In genomic region chr22:43945632-43946390, GRCh38 we compare ENCODE assay signal across 9 cellular contexts. TPM values are rescaled to one million over a fixed set of nuclear protein-coding genes. Genes with fewer than 3 reads are reported as not detected.
DNase-seq lines count a peak whose midpoint lies in the region; ATAC-seq and TF ChIP-seq lines count a peak whose summit lies in the region.
"Had no signal": no experiment of that assay in that cellular context is flagged by ENCODE, and none has a peak within 500 bp of the region (broad histone marks: within the 10 kb centered on the region; RNA-seq: fewer than 3 reads in every experiment).

No MANE protein-coding gene starts in this region.

- TF ChIP-seq POLR2A in gastroesophageal sphincter (IDR thresholded peaks at IDR 0.05), result no peak
- no peak for TF ChIP-seq POLR2A in prostate gland (IDR thresholded peaks at IDR 0.05)

- H3K27me3 Mint-ChIP-seq in CD14-positive monocyte (ENCODE audit: low read depth in 3 of 3), result peaks cover 6 to 12% (median 7%) of the 10 kb centered on the region in 3 donors

- intact Hi-C loops in CD14-positive monocyte (cut with micrococcal nuclease) (no loop called here), prostate gland (cut with DNase I) (no loop called here)

- H3K4me1 ChIP-seq in HEK293 (ENCODE audit: control insufficient read depth, insufficient read depth, low read length) (no peaks in the 10 kb centered on the region), gastroesophageal sphincter (no peaks in the 10 kb centered on the region), prostate gland (replicated peaks) (no peaks in the 10 kb centered on the region)
- H3K4me1 ChIP-seq: tibial artery had no signal

- H3K4me3 ChIP-seq in HEK293 (ENCODE audit: low read depth, low read length) (no peak overlapping the region), gastroesophageal sphincter (no peak overlapping the region), prostate gland (no peak overlapping the region)
- H3K4me3 ChIP-seq: tibial artery had no signal

- WGBS in gastroesophageal sphincter (ENCODE audit: low coverage in 1 of 2), 2 donors, result 7 to 66% methylated on average over 3 to 4 of the region's 12 CpGs
- WGBS in prostate gland, result 54% methylated on average over 12 of the region's 12 CpGs

- peaks cover 2% of the 10 kb centered on the region for H3K4me1 Mint-ChIP-seq in CD14-positive monocyte

- TF ChIP-seq CTCF in CD14-positive monocyte (IDR thresholded peaks at IDR 0.05) (peak; percentile 87), HEK293 (tag by site-specific recombination; IDR thresholded peaks at IDR 0.05) (peak; percentile 89), RWPE1 (conservative IDR thresholded peaks at IDR 0.05; ENCODE audit: low read depth) (peak; percentile 53), gastroesophageal sphincter (IDR thresholded peaks at IDR 0.05) (peak in 1 of 4 experiments; percentile 48), prostate gland (IDR thresholded peaks at IDR 0.05) (peak in 3 of 4 experiments; percentile 20 to 58 (median 25))

- peaks cover 38% of the 10 kb centered on the region for H3K27me3 ChIP-seq in gastroesophageal sphincter
- H3K27me3 ChIP-seq in prostate gland (replicated peaks; ENCODE audit: insufficient read depth), result no peaks in the 10 kb centered on the region

- CTCF ChIA-PET in HEK293 (lab: Yijun Ruan, JAX), result interaction anchor here (0.5 to 11.4 kb wide), 41 partner anchors 9 to 847 kb away, joined by 3 to 109 read pairs (median 5); partner anchors contain the start of genes PNPLA3 and SAMM50
- CTCF ChIA-PET in RWPE1 (lab: Yijun Ruan, JAX), result interaction anchor here (0.5 to 1.5 kb wide), 5 partner anchors 26 to 167 kb away, joined by 3 to 6 read pairs (median 4); no protein-coding TSS in a partner anchor

- H3K9me3 Mint-ChIP-seq in CD14-positive monocyte, result peaks cover 0 to 6% (median 5%) of the 10 kb centered on the region in 7 donors

- POLR2A ChIA-PET in HEK293 (lab: Yijun Ruan, JAX), result interaction anchor here (0.7 to 2.0 kb wide), 6 partner anchors 9 to 63 kb away, joined by 3 to 18 read pairs (median 4); partner anchors contain the start of genes PNPLA3 and SAMM50
- POLR2A ChIA-PET in RWPE1 (lab: Yijun Ruan, JAX; ENCODE audit: low non-redundant PET), result no interaction called here

- ATAC-seq in gastroesophageal sphincter, result peak; percentile 46
- ATAC-seq in HG02759 (IDR thresholded peaks at IDR 0.05; ENCODE audit: unreplicated experiment), result no peak
- ATAC-seq in GM19452 (IDR thresholded peaks at IDR 0.05; ENCODE audit: unreplicated experiment), result no peak

- no peak overlapping the region for H3K27ac ChIP-seq in HEK293 (ENCODE audit: extremely low read depth, low read depth, low read length)
- no peak overlapping the region for H3K27ac ChIP-seq in RWPE1
- H3K27ac ChIP-seq in gastroesophageal sphincter, result no peak overlapping the region
- H3K27ac ChIP-seq in prostate gland, result no peak overlapping the region
- H3K27ac ChIP-seq: tibial artery had no signal

- H3K36me3 ChIP-seq in HEK293 (ENCODE audit: control insufficient read depth in 2 of 2, insufficient read depth in 1 of 2, low read length in 2 of 2), result no peaks in the 10 kb centered on the region; a peak in 1 of 3 replicates
- H3K36me3 ChIP-seq in gastroesophageal sphincter, result no peaks in the 10 kb centered on the region
- no peaks in the 10 kb centered on the region for H3K36me3 ChIP-seq in prostate gland
- H3K36me3 ChIP-seq: tibial artery had no signal

- H3K9me3 ChIP-seq in HEK293 (ENCODE audit: control insufficient read depth, insufficient read depth, low read depth, low read length), result no peaks in the 10 kb centered on the region
- H3K9me3 ChIP-seq in gastroesophageal sphincter, result peaks cover 0 to 10% (median 0%) of the 10 kb centered on the region in 3 donors
- no peaks in the 10 kb centered on the region for H3K9me3 ChIP-seq in prostate gland

- no peaks in the 10 kb centered on the region for H3K36me3 Mint-ChIP-seq in CD14-positive monocyte

- TF ChIP-seq EP300 in gastroesophageal sphincter (IDR thresholded peaks at IDR 0.05), result no peak

- DNase-seq in CD14-positive monocyte (ENCODE audit: low spot score) (no peak), RWPE1 (ENCODE audit: low spot score) (no peak), prostate gland (ENCODE audit: low spot score) (peak; percentile 31)
- peak; percentile 41 for DNase-seq in activated T-helper 9 cell treated with anti-CD3 and anti-CD28 coated beads, Interleukin-2, amount 50 U/mL, for 16 hours (ENCODE audit: low read depth)

- H3K4me3 Mint-ChIP-seq in CD14-positive monocyte, result no peak overlapping the region

- H3K27ac Mint-ChIP-seq in CD14-positive monocyte, result peak overlapping the region in 1 of 7 donors; percentile 28

TF ChIP-seq in HEK293, 187 proteins besides CTCF, POLR2A, EP300 and RAD21:
- peak; percentile 50 for TF ChIP-seq ZNF654 (tag by site-specific recombination; IDR thresholded peaks at IDR 0.05; ENCODE audit: low read depth)
- no peak for TF ChIP-seq ZNF239 (tag by site-specific recombination; IDR thresholded peaks at IDR 0.05)
- TF ChIP-seq, protein P1, sequence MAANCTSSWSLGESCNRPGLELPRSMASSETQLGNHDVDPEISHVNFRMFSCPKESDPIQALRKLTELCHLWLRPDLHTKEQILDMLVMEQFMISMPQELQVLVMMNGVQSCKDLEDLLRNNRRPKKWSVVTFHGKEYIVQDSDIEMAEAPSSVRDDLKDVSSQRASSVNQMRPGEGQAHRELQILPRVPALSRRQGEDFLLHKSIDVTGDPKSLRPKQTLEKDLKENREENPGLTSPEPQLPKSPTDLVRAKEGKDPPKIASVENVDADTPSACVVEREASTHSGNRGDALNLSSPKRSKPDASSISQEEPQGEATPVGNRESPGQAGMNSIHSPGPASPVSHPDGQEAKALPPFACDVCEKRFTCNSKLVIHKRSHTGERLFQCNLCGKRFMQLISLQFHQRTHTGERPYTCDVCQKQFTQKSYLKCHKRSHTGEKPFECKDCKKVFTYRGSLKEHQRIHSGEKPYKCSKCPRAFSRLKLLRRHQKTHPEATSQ (tag by site-specific recombination; IDR thresholded peaks at IDR 0.05), result no peak
- TF ChIP-seq ZNF132 (tag by site-specific recombination; IDR thresholded peaks at IDR 0.05; ENCODE audit: borderline replicate concordance), result no peak
- peak; percentile 54 for TF ChIP-seq ZIC2 (tag by site-specific recombination; IDR thresholded peaks at IDR 0.05)
- peak; percentile 52; the same call in 1 of the 2 replicates for TF ChIP-seq TRIM28 (IDR thresholded peaks at IDR 0.05; ENCODE audit: borderline replicate concordance, low read length)
- TF ChIP-seq, protein P2, sequence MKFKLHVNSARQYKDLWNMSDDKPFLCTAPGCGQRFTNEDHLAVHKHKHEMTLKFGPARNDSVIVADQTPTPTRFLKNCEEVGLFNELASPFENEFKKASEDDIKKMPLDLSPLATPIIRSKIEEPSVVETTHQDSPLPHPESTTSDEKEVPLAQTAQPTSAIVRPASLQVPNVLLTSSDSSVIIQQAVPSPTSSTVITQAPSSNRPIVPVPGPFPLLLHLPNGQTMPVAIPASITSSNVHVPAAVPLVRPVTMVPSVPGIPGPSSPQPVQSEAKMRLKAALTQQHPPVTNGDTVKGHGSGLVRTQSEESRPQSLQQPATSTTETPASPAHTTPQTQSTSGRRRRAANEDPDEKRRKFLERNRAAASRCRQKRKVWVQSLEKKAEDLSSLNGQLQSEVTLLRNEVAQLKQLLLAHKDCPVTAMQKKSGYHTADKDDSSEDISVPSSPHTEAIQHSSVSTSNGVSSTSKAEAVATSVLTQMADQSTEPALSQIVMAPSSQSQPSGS (tag by site-specific recombination; IDR thresholded peaks at IDR 0.05; ENCODE audit: low read depth), result peak; percentile 43
- peak; percentile 64 for TF ChIP-seq ZNF692 (tag by site-specific recombination; IDR thresholded peaks at IDR 0.05)
- TF ChIP-seq ZFP69B (tag by site-specific recombination; IDR thresholded peaks at IDR 0.05), result peak; percentile 61
- TF ChIP-seq ZNF629 (tag by site-specific recombination; IDR thresholded peaks at IDR 0.05), result 0 out of 2 replicates have a peak, but pooled peaks have one; percentile 30
- TF ChIP-seq ZNF341 (tag by site-specific recombination; IDR thresholded peaks at IDR 0.05; ENCODE audit: low read depth), result peak; percentile 30; the same call in 1 of the 2 replicates
- no peak for TF ChIP-seq ZNF391 (tag by site-specific recombination; IDR thresholded peaks at IDR 0.05; ENCODE audit: borderline replicate concordance, low read depth)
- TF ChIP-seq SP7 (tag by site-specific recombination; IDR thresholded peaks at IDR 0.05), result 0 out of 2 replicates have a peak, but pooled peaks have one; percentile 25
- no peak for TF ChIP-seq SCRT1 (tag by site-specific recombination; IDR thresholded peaks at IDR 0.05; ENCODE audit: borderline replicate concordance)
- 0 out of 2 replicates have a peak, but pooled peaks have one; percentile 28 for TF ChIP-seq ZNF2 (tag by site-specific recombination; IDR thresholded peaks at IDR 0.05)

RNA-seq across cellular contexts. Expression of gene SAMM50, which starts 9.4 kb away (rescaled TPM):
- polyA plus RNA-seq in CD14-positive monocyte, result 10 to 100 TPM; 62.5 to 70.0 TPM
- total RNA-seq in gastroesophageal sphincter (10 to 100 TPM; 19.8 to 33.4 (median 31.6) TPM), prostate gland (10 to 100 TPM; 32.3 to 43.2 TPM)

RNA-seq across cellular contexts. Expression of gene PNPLA3, which starts 22.2 kb away (rescaled TPM):
- not detected for polyA plus RNA-seq in CD14-positive monocyte
- not detected for total RNA-seq in gastroesophageal sphincter
- total RNA-seq in prostate gland, result under 1 TPM; 0.14 to 0.28 TPM

RNA-seq across cellular contexts. Expression of gene PNPLA5, which starts 54.0 kb away (rescaled TPM):
- not detected for polyA plus RNA-seq in CD14-positive monocyte
- not detected for total RNA-seq in gastroesophageal sphincter
- total RNA-seq in prostate gland, result not detected

Comparison
In these comparisons a context has a peak if more than half of its experiments do, and no peak if none do; other contexts are left out.
1. DNase-seq: peak in activated T-helper 9 cell treated with anti-CD3 and anti-CD28 coated beads, Interleukin-2, amount 50 U/mL, for 16 hours (single experiment) and prostate gland (single experiment); none in CD14-positive monocyte (single experiment) and RWPE1 (single experiment).